In the genomic region with DNA sequence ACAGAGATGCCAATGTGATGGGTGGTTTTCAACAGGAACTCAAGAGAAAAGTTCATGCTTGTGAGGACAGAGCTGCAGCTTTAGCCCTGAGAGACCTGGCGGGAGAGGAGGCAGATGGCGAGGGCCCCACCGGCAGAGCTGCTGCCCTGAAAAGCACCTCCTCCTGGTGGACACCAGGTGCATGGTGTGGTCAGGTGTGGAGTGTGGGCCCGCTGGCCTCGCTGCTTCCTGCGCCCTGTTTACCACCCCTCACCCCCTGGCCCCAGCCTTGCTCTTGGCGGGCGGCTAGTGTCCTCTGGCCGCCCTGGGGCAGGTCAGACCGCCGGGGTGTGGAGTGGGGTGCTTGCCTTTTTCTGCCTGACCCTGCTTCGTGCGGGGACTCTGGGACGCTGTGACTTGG, we compare ENCODE assay signal across 29 cellular contexts.
"Had no signal": no experiment of that assay in that cellular context is flagged by ENCODE, and none has a peak within 500 bp of the region (broad histone marks: within the 10 kb centered on the region; RNA-seq: fewer than 3 reads in every experiment).

No MANE protein-coding gene starts in this region.

- H3K4me3 Mint-ChIP-seq: mesothelial cell of epicardium; naive B cell; natural killer cell treated with Interleukin-12 subunit alpha and Interleukin-12 subunit beta and Interleukin-15 and Interleukin-18, amount 100 ng/mL, for 72 hours; neural crest cell had no signal

- H3K36me3 ChIP-seq: gastroesophageal sphincter, heart right ventricle, prostate gland, right atrium auricular region, vagina had no signal

- H3K27me3 ChIP-seq: foreskin keratinocyte, right atrium auricular region, stomach, thyroid gland, vagina had no signal

- ATAC-seq: esophagus mucosa, foreskin keratinocyte, gastroesophageal sphincter, left cardiac atrium, left lung, sciatic nerve had no signal

- DNase-seq: cortex of kidney; effector CD4-positive, alpha-beta T cell; foreskin keratinocyte; heart right ventricle; hippocampal formation; left cardiac atrium; left lung; mesenchymal stem cell; naive B cell; stimulated activated CD4-positive, alpha-beta T cell treated with anti-CD3 and anti-CD28 coated beads, Interleukin-12 subunit alpha, Interleukin-12 subunit beta, amount 100 ng/mL, for 4 hours; stimulated activated CD4-positive, alpha-beta T cell treated with anti-CD3 and anti-CD28 coated beads, Interleukin-1b, Interleukin-23, amount 100 ng/mL, for 48 hours; stimulated activated CD4-positive, alpha-beta T cell treated with anti-CD3 and anti-CD28 coated beads, Interleukin-4, amount 100 ng/mL, for 1 hour; stimulated activated CD8-positive, alpha-beta memory T cell treated with anti-CD3 and anti-CD28 coated beads, Interleukin-4, amount 100 ng/mL, for 48 hours; stimulated activated naive CD4-positive, alpha-beta T cell; stomach; thyroid gland; trophoblast cell had no signal

- H3K27ac ChIP-seq: epithelial cell of prostate, foreskin keratinocyte, gastroesophageal sphincter, heart right ventricle, left lung, prostate gland, right atrium auricular region, stomach, thyroid gland, vagina had no signal

- H3K9me3 ChIP-seq: prostate gland, right atrium auricular region, thyroid gland, vagina had no signal

- H3K4me1 Mint-ChIP-seq: mesothelial cell of epicardium had no signal

- H3K27me3 Mint-ChIP-seq: naive B cell; natural killer cell treated with Interleukin-12 subunit alpha and Interleukin-12 subunit beta and Interleukin-15 and Interleukin-18, amount 100 ng/mL, for 72 hours had no signal

- H3K4me1 ChIP-seq: foreskin keratinocyte, gastroesophageal sphincter, left lung, prostate gland, right atrium auricular region, stomach, thyroid gland, vagina had no signal

- H3K4me3 ChIP-seq: gastroesophageal sphincter, heart right ventricle, left lung, mucosa of descending colon, prostate gland, right atrium auricular region, smooth muscle cell, stomach, thyroid gland, vagina had no signal

- H3K27ac Mint-ChIP-seq: mesothelial cell of epicardium; naive B cell; natural killer cell treated with Interleukin-12 subunit alpha and Interleukin-12 subunit beta and Interleukin-15 and Interleukin-18, amount 100 ng/mL, for 72 hours had no signal

- H3K9me3 Mint-ChIP-seq: neural crest cell had no signal
